19 cellular contexts compared by ENCODE assay signal in genomic region chr6:145808239-145808638, GRCh38.
"Had no signal": no experiment of that assay in that cellular context is flagged by ENCODE, and none has a peak within 500 bp of the region (broad histone marks: within the 10 kb centered on the region; RNA-seq: fewer than 3 reads in every experiment).

No MANE protein-coding gene starts in this region.

- ATAC-seq: activated naive CD4-positive, alpha-beta T cell treated with anti-CD3 and anti-CD28 coated beads, Interleukin-2, amount 50 U/mL, for 72 hours; effector memory CD8-positive, alpha-beta T cell; left ventricle myocardium superior; mucosa of descending colon; stimulated activated memory B cell treated with anti-CD40 and anti-IgM and Interleukin-4, amounts not matched to agents 10 μg/mL and 1 μg/mL and 100 μg/mL, for 72 hours had no signal

- DNase-seq: activated B cell treated with CpG ODN at 0.5 μM for 24 hours; activated CD4-positive, alpha-beta memory T cell treated with anti-CD3 and anti-CD28 coated beads for 36 hours; activated CD4-positive, alpha-beta T cell treated with anti-CD3 and anti-CD28 coated beads for 4 hours; activated gamma-delta T cell treated with Interleukin-2 at 50 U/mL for 16 hours; activated T-cell treated with anti-CD3 and anti-CD28 coated beads for 4 hours; effector memory CD8-positive, alpha-beta T cell; gastrocnemius medialis; heart left ventricle; kidney glomerular epithelial cell; left ventricle myocardium superior; mucosa of descending colon; naive B cell; ovary; spleen; stimulated activated CD4-positive, alpha-beta T cell treated with anti-CD3 and anti-CD28 coated beads, Interleukin-4, amount 100 ng/mL, for 4 hours; tibial artery had no signal

- H3K27ac ChIP-seq: epithelial cell of prostate, ovary, spleen, tibial artery had no signal

- H3K4me3 ChIP-seq: gastrocnemius medialis, heart left ventricle, mucosa of descending colon, ovary, spleen, tibial artery had no signal

- H3K9me3 ChIP-seq: gastrocnemius medialis, heart left ventricle, mucosa of descending colon, ovary, spleen, tibial artery had no signal

- H3K36me3 ChIP-seq: ovary had no signal

- H3K27me3 ChIP-seq: gastrocnemius medialis, heart left ventricle, ovary, spleen, tibial artery had no signal
